In the genomic region with DNA sequence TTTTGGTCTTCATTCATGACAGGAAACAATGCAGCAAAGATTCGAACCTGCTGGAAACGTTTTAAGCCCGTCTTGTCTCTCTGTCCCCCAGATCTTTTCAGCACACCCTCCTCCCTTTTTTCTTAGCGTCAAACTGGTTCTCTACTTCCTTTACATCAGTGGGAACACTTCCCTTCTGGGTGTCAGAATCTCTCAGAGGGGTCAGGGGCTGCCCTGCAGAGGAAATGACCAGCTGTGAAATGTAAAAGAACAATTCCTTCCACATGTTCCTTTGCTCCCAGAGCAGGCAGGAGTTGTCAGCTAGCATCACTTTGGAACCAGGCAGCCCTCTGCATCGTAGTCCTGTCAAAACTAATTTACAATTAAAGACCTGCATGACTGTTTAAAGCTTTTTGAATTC, we compare ENCODE assay signal across 31 cellular contexts.
"Had no signal": no experiment of that assay in that cellular context is flagged by ENCODE, and none has a peak within 500 bp of the region (broad histone marks: within the 10 kb centered on the region; RNA-seq: fewer than 3 reads in every experiment).

No MANE protein-coding gene starts in this region.

- H3K27me3 ChIP-seq: body of pancreas, colonic mucosa, foreskin keratinocyte, heart left ventricle, vagina had no signal

- H3K4me3 Mint-ChIP-seq: activated CD4-positive, alpha-beta memory T cell treated with anti-CD3 and anti-CD28 coated beads, Interleukin-2, amount 10 ng/mL, durations not matched to agents 7 days and 5 days; activated CD4-positive, alpha-beta T cell treated with anti-CD3 and anti-CD28 coated beads, Interleukin-2, amount 10 ng/mL, durations not matched to agents 7 days and 5 days; activated T-cell treated with anti-CD3 and anti-CD28 coated beads, Interleukin-2, amount 50 U/mL, for 24 hours; activated T-helper 17 cell treated with anti-CD3 and anti-CD28 coated beads, Interleukin-2, amount 50 U/mL, for 72 hours; effector memory CD8-positive, alpha-beta T cell; mesothelial cell of epicardium; naive B cell; nephron progenitor cell; stimulated activated effector memory CD8-positive, alpha-beta T cell treated with anti-CD3 and anti-CD28 coated beads, Interleukin-12 subunit alpha, Interleukin-12 subunit beta, amount 100 ng/mL, for 72 hours; stimulated activated naive CD8-positive, alpha-beta T cell treated with anti-CD3 and anti-CD28 coated beads, Interleukin-15, amount 100 ng/mL, for 72 hours; type B pancreatic cell had no signal

- H2AFZ ChIP-seq: parathyroid adenoma had no signal

- FAIRE-seq: islet of Langerhans had no signal

- H3K36me3 Mint-ChIP-seq: activated naive CD4-positive, alpha-beta T cell treated with anti-CD3 and anti-CD28 coated beads, Interleukin-2, amount 50 U/mL, for 72 hours; mesothelial cell of epicardium; naive B cell; stimulated activated effector memory CD8-positive, alpha-beta T cell treated with anti-CD3 and anti-CD28 coated beads, Interleukin-12 subunit alpha, Interleukin-12 subunit beta, amount 100 ng/mL, for 72 hours; type B pancreatic cell had no signal

- H3K9me3 ChIP-seq: body of pancreas, colonic mucosa, heart left ventricle, vagina had no signal

- H3K9ac ChIP-seq: parathyroid adenoma had no signal

- ATAC-seq: activated naive CD4-positive, alpha-beta T cell treated with anti-CD3 and anti-CD28 coated beads, Interleukin-2, amount 50 U/mL, for 72 hours; activated T-helper 17 cell treated with anti-CD3 and anti-CD28 coated beads, Interleukin-2, amount 50 U/mL, for 72 hours; body of pancreas; effector memory CD8-positive, alpha-beta T cell; esophagus mucosa; foreskin keratinocyte; heart left ventricle; left ventricle myocardium superior; right cardiac atrium; stimulated activated effector memory CD8-positive, alpha-beta T cell treated with anti-CD3 and anti-CD28 coated beads, Interleukin-12 subunit alpha, Interleukin-12 subunit beta, amount 100 ng/mL, for 72 hours; stimulated activated naive CD8-positive, alpha-beta T cell treated with anti-CD3 and anti-CD28 coated beads, Interleukin-15, amount 100 ng/mL, for 72 hours had no signal

- H3K9me3 Mint-ChIP-seq: activated T-cell treated with anti-CD3 and anti-CD28 coated beads, Interleukin-2, amount 50 U/mL, for 24 hours; nephron progenitor cell had no signal

- H3K4me1 ChIP-seq: body of pancreas, colonic mucosa, foreskin keratinocyte, heart left ventricle, parathyroid adenoma, vagina had no signal

- H3K27ac Mint-ChIP-seq: activated CD4-positive, alpha-beta memory T cell treated with anti-CD3 and anti-CD28 coated beads, Interleukin-2, amount 10 ng/mL, durations not matched to agents 7 days and 5 days; activated CD4-positive, alpha-beta T cell treated with anti-CD3 and anti-CD28 coated beads, Interleukin-2, amount 10 ng/mL, durations not matched to agents 7 days and 5 days; activated naive CD4-positive, alpha-beta T cell treated with anti-CD3 and anti-CD28 coated beads, Interleukin-2, amount 50 U/mL, for 72 hours; activated T-cell treated with anti-CD3 and anti-CD28 coated beads, Interleukin-2, amount 50 U/mL, for 24 hours; activated T-helper 17 cell treated with anti-CD3 and anti-CD28 coated beads, Interleukin-2, amount 50 U/mL, for 72 hours; effector memory CD8-positive, alpha-beta T cell; mesothelial cell of epicardium; nephron progenitor cell; stimulated activated effector memory CD8-positive, alpha-beta T cell treated with anti-CD3 and anti-CD28 coated beads, Interleukin-12 subunit alpha, Interleukin-12 subunit beta, amount 100 ng/mL, for 72 hours; stimulated activated naive CD8-positive, alpha-beta T cell treated with anti-CD3 and anti-CD28 coated beads, Interleukin-15, amount 100 ng/mL, for 72 hours; type B pancreatic cell had no signal

- H3K4me3 ChIP-seq: body of pancreas, colonic mucosa, heart left ventricle, vagina had no signal

- H3K4me1 Mint-ChIP-seq: activated CD4-positive, alpha-beta memory T cell treated with anti-CD3 and anti-CD28 coated beads, Interleukin-2, amount 10 ng/mL, durations not matched to agents 7 days and 5 days; activated CD4-positive, alpha-beta T cell treated with anti-CD3 and anti-CD28 coated beads, Interleukin-2, amount 10 ng/mL, durations not matched to agents 7 days and 5 days; activated T-helper 17 cell treated with anti-CD3 and anti-CD28 coated beads, Interleukin-2, amount 50 U/mL, for 72 hours; naive B cell; stimulated activated effector memory CD8-positive, alpha-beta T cell treated with anti-CD3 and anti-CD28 coated beads, Interleukin-12 subunit alpha, Interleukin-12 subunit beta, amount 100 ng/mL, for 72 hours; stimulated activated naive CD8-positive, alpha-beta T cell treated with anti-CD3 and anti-CD28 coated beads, Interleukin-15, amount 100 ng/mL, for 72 hours had no signal

- H3K36me3 ChIP-seq: colonic mucosa, heart left ventricle, vagina had no signal

- H3K27ac ChIP-seq: body of pancreas, colonic mucosa, foreskin keratinocyte, heart left ventricle, parathyroid adenoma, vagina had no signal

- H3K27me3 Mint-ChIP-seq: activated CD4-positive, alpha-beta memory T cell treated with anti-CD3 and anti-CD28 coated beads, Interleukin-2, amount 10 ng/mL, durations not matched to agents 7 days and 5 days; activated CD4-positive, alpha-beta T cell treated with anti-CD3 and anti-CD28 coated beads, Interleukin-2, amount 10 ng/mL, durations not matched to agents 7 days and 5 days; activated T-cell treated with anti-CD3 and anti-CD28 coated beads, Interleukin-2, amount 50 U/mL, for 24 hours; activated T-helper 17 cell treated with anti-CD3 and anti-CD28 coated beads, Interleukin-2, amount 50 U/mL, for 72 hours; effector memory CD8-positive, alpha-beta T cell; naive B cell; stimulated activated naive CD8-positive, alpha-beta T cell treated with anti-CD3 and anti-CD28 coated beads, Interleukin-15, amount 100 ng/mL, for 72 hours had no signal

- DNase-seq: activated CD4-positive, alpha-beta memory T cell treated with anti-CD3 and anti-CD28 coated beads, Interleukin-2, amount 10 ng/mL, durations not matched to agents 7 days and 5 days; activated CD4-positive, alpha-beta T cell treated with anti-CD3 and anti-CD28 coated beads for 1 hour; activated CD4-positive, alpha-beta T cell treated with anti-CD3 and anti-CD28 coated beads, Interleukin-2, amount 10 ng/mL, durations not matched to agents 7 days and 5 days; activated CD8-positive, alpha-beta memory T cell treated with anti-CD3 and anti-CD28 coated beads, Interleukin-2, amount 50 U/mL, for 48 hours; activated T-cell treated with anti-CD3 and anti-CD28 coated beads, Interleukin-2, amount 50 U/mL, for 24 hours; anterior cingulate cortex; body of pancreas; colonic mucosa; effector memory CD8-positive, alpha-beta T cell; foreskin keratinocyte; heart left ventricle; hypothalamus; left ventricle myocardium superior; naive B cell; nephron progenitor cell; nucleus accumbens; right cardiac atrium; stimulated activated CD4-positive, alpha-beta T cell treated with anti-CD3 and anti-CD28 coated beads, Interleukin-12 subunit alpha, Interleukin-12 subunit beta, amount 100 ng/mL, for 4 hours; stimulated activated CD4-positive, alpha-beta T cell treated with anti-CD3 and anti-CD28 coated beads, Interleukin-4, amount 100 ng/mL, for 24 hours; stimulated activated naive CD8-positive, alpha-beta T cell treated with anti-CD3 and anti-CD28 coated beads, Interleukin-15, amount 100 ng/mL, for 72 hours; substantia nigra; T-helper 2 cell had no signal
